Comparison of ENCODE assay signal across 21 cellular contexts in the genomic region with DNA sequence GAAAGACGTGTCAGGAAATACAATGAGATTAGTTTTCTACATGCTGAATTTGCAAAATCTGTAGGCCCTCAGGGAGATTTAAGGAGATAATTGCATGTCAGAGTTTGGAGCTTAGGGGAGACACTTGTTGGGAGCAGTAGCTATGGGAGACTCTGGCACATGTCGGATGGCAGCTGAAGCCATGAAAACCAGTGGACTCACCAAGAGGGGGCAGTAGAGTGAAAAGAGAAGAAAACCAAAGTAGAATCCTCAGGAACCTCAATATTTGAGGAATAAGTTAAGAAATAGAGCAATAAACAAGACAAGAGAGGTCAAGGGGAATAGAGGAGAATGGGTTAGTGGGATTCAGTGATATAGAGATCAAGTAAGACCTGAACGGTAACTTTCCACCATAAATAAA. TPM values are rescaled to one million over a fixed set of nuclear protein-coding genes. Genes with fewer than 3 reads are reported as not detected.
DNase-seq lines count a peak whose midpoint lies in the region; ATAC-seq and TF ChIP-seq lines count a peak whose summit lies in the region.
"Had no signal": no experiment of that assay in that cellular context is flagged by ENCODE, and none has a peak within 500 bp of the region (broad histone marks: within the 10 kb centered on the region; RNA-seq: fewer than 3 reads in every experiment).

No MANE protein-coding gene starts in this region.

- peaks cover 38% of the 10 kb centered on the region for H3K27me3 Mint-ChIP-seq in neural crest cell (ENCODE audit: low read depth)

- no peaks in the 10 kb centered on the region for H3K79me2 ChIP-seq in DND-41 (ENCODE audit: insufficient read depth, low read length)

- no peak overlapping the region for H3K4me2 ChIP-seq in DND-41 (ENCODE audit: insufficient read depth, low read length)

- no peaks in the 10 kb centered on the region for H3K9me3 ChIP-seq in DND-41 (ENCODE audit: insufficient read depth, low read length, severe bottlenecking)
- H3K9me3 ChIP-seq: Caco-2, MG63, thoracic aorta had no signal

- DNase-seq in DND-41 (no peak), HFF-Myc (ENCODE audit: extremely low read depth, low read depth) (no peak), choroid plexus epithelial cell (ENCODE audit: low read depth) (no peak), neural crest cell (ENCODE audit: low read depth, low spot score) (no peak), A172 (ENCODE audit: low spot score) (no peak), NCI-H1092 (lab: John Stamatoyannopoulos, UW) (no peak), NOMO-1 treated with DMSO at 0.1 percent for 48 hours (lab: John Stamatoyannopoulos, UW; ENCODE audit: unreplicated experiment) (no peak)
- DNase-seq: activated CD4-positive, alpha-beta T cell treated with anti-CD3 and anti-CD28 coated beads, Interleukin-2, amount 50 U/mL, for 48 hours; Caco-2; dermis blood vessel endothelial cell; EL; left colon; MG63; NCI-H187; NCI-H226; stimulated activated CD4-positive, alpha-beta T cell treated with anti-CD3 and anti-CD28 coated beads, Interleukin-12 subunit alpha, Interleukin-12 subunit beta, amount 100 ng/mL, for 4 hours; T-helper 1 cell had no signal

- H3K4me3 ChIP-seq in DND-41 (ENCODE audit: low read depth in 1 of 2, low read length in 2 of 2): no peak overlapping the region
- no peak overlapping the region for H3K4me3 ChIP-seq in HFF-Myc (replicated peaks; ENCODE audit: low read depth, low read length)
- no peak overlapping the region for H3K4me3 ChIP-seq in choroid plexus epithelial cell (ENCODE audit: low read depth, low read length)
- H3K4me3 ChIP-seq: MG63, thoracic aorta had no signal

- no peak overlapping the region for H3K27ac ChIP-seq in DND-41 (ENCODE audit: low read length)
- H3K27ac ChIP-seq: thoracic aorta had no signal

- peak; percentile 32 for TF ChIP-seq CTCF in DND-41 (IDR thresholded peaks at IDR 0.05; ENCODE audit: borderline replicate concordance, extremely low read depth, low read length, poor library complexity, severe bottlenecking)
- TF ChIP-seq CTCF in HFF-Myc (IDR thresholded peaks at IDR 0.05; ENCODE audit: low read depth, low read length, missing control alignments): peak; percentile 27
- TF ChIP-seq CTCF in choroid plexus epithelial cell (conservative IDR thresholded peaks at IDR 0.05; ENCODE audit: low read depth, low read length): peak; percentile 24
- peak; percentile 20 for TF ChIP-seq CTCF in neural crest cell (conservative IDR thresholded peaks at IDR 0.05)

- ATAC-seq in DND-41 (ENCODE audit: insufficient read depth, low read depth) (no peak), GM21576 (IDR thresholded peaks at IDR 0.05; ENCODE audit: unreplicated experiment) (no peak)
- ATAC-seq: left colon had no signal

- no peaks in the 10 kb centered on the region for H3K36me3 ChIP-seq in DND-41 (ENCODE audit: insufficient read depth, low read length)
- H3K36me3 ChIP-seq: MG63, thoracic aorta had no signal

- no peaks in the 10 kb centered on the region for H3K4me1 ChIP-seq in DND-41 (ENCODE audit: insufficient read depth, low read length)
- H3K4me1 ChIP-seq: Caco-2 had no signal

- peaks cover 4% of the 10 kb centered on the region for H3K9me3 Mint-ChIP-seq in neural crest cell

- H3K36me3 Mint-ChIP-seq in neural crest cell (ENCODE audit: low read depth): no peaks in the 10 kb centered on the region

- H3K27ac Mint-ChIP-seq in neural crest cell (ENCODE audit: unreplicated experiment): no peak overlapping the region

- H3K9ac ChIP-seq in DND-41 (ENCODE audit: low read depth, low read length): no peak overlapping the region

- no peaks in the 10 kb centered on the region for H3K4me1 Mint-ChIP-seq in neural crest cell

- no peak overlapping the region for H2AFZ ChIP-seq in DND-41 (ENCODE audit: low read depth, low read length)

- H3K4me3 Mint-ChIP-seq in neural crest cell: no peak overlapping the region

- no peaks in the 10 kb centered on the region for H4K20me1 ChIP-seq in DND-41 (ENCODE audit: insufficient read depth, low read length)

- no peaks in the 10 kb centered on the region for H3K27me3 ChIP-seq in DND-41 (ENCODE audit: insufficient read depth, low read length, poor library complexity)

RNA-seq across cellular contexts. Expression of a gene that starts 24.8 kb away (rescaled TPM):
- total RNA-seq in neural crest cell: not detected in 2 replicates
- total RNA-seq in A172 (2014; rRNA removed; shearing (Covaris generic)): not detected in 2 replicates
- total RNA-seq: bronchial epithelial cell, Caco-2, dermis blood vessel endothelial cell, renal cortical epithelial cell had no signal

RNA-seq across cellular contexts. Expression of a gene that starts 31.9 kb away (rescaled TPM):
- not detected in 2 replicates for total RNA-seq in neural crest cell
- 0.17 TPM in 1 of 2 replicates, not detected in the other for total RNA-seq in A172 (2014; rRNA removed; shearing (Covaris generic))
- total RNA-seq: bronchial epithelial cell, Caco-2, dermis blood vessel endothelial cell, renal cortical epithelial cell had no signal
